Comparison of ENCODE assay signal across 8 cellular contexts in genomic region chr6:13709698-13710551, GRCh38. TPM values are rescaled to one million over a fixed set of nuclear protein-coding genes. Genes with fewer than 3 reads are reported as not detected.
DNase-seq lines count a peak whose midpoint lies in the region; ATAC-seq, FAIRE-seq and TF ChIP-seq lines count a peak whose summit lies in the region.

No MANE protein-coding gene starts in this region.

- no peak for ATAC-seq in effector memory CD8-positive, alpha-beta T cell (replicated peaks)
- no peak for ATAC-seq in GM18909 (IDR thresholded peaks at IDR 0.05; ENCODE audit: poor library complexity, unreplicated experiment)
- no peak for ATAC-seq in GM21619 (IDR thresholded peaks at IDR 0.05; ENCODE audit: unreplicated experiment)
- ATAC-seq in GM18867 (IDR thresholded peaks at IDR 0.05; ENCODE audit: unreplicated experiment): no peak

- peak; percentile 54 for FAIRE-seq in GM19239 (lab: Jason Lieb, UNC)

- no peaks in the 10 kb centered on the region for H3K9me3 Mint-ChIP-seq in effector memory CD8-positive, alpha-beta T cell
- H3K9me3 Mint-ChIP-seq in nephron: no peaks in the 10 kb centered on the region

- H3K4me1 ChIP-seq in SJCRH30: no peaks in the 10 kb centered on the region

- H3K4me3 Mint-ChIP-seq in effector memory CD8-positive, alpha-beta T cell: peak overlapping the region; percentile 79 to 86
- peak overlapping the region; percentile 93 to 100 (median 99) for H3K4me3 Mint-ChIP-seq in nephron

- DNase-seq in ACHN: peak; percentile 18
- no peak for DNase-seq in GM19239 (ENCODE audit: insufficient read length, low spot score)
- peak in 1 of 2 experiments; percentile 22 for DNase-seq in SJCRH30
- DNase-seq in effector memory CD8-positive, alpha-beta T cell: no peak

- H3K36me3 Mint-ChIP-seq in effector memory CD8-positive, alpha-beta T cell (ENCODE audit: insufficient read depth): peaks cover 22% of the 10 kb centered on the region
- peaks cover 4% of the 10 kb centered on the region for H3K36me3 Mint-ChIP-seq in nephron (ENCODE audit: low read depth)

- peaks cover 24 to 38% of the 10 kb centered on the region in 2 donors for H3K4me1 Mint-ChIP-seq in effector memory CD8-positive, alpha-beta T cell (ENCODE audit: low read depth in 2 of 2)
- peaks cover 32% of the 10 kb centered on the region for H3K4me1 Mint-ChIP-seq in nephron

- H3K27ac ChIP-seq in SJCRH30: no peak overlapping the region

- H3K27ac Mint-ChIP-seq in effector memory CD8-positive, alpha-beta T cell: peak overlapping the region; percentile 84 to 88
- peak overlapping the region; percentile 88 to 99 (median 97) for H3K27ac Mint-ChIP-seq in nephron

- peak overlapping the region; percentile 67 for H3K4me3 ChIP-seq in SJCRH30

- no peaks in the 10 kb centered on the region for H3K36me3 ChIP-seq in SJCRH30

- no peaks in the 10 kb centered on the region for H3K27me3 ChIP-seq in SJCRH30

- H3K27me3 Mint-ChIP-seq in effector memory CD8-positive, alpha-beta T cell: no peaks in the 10 kb centered on the region
- no peaks in the 10 kb centered on the region for H3K27me3 Mint-ChIP-seq in nephron (ENCODE audit: low read depth)

- no peaks in the 10 kb centered on the region for H3K9me3 ChIP-seq in SJCRH30 (replicated peaks)

- in situ Hi-C loops in ACHN (cut with HindIII; ENCODE audit: low pct_ligation_motif_present, low pct_unique_long_range_greater_than_20kb, low sequenced_read_pairs): no loop called here

- TF ChIP-seq CTCF in nephron (IDR thresholded peaks at IDR 0.05; ENCODE audit: unreplicated experiment in 3 of 3): no peak

RNA-seq across cellular contexts. Expression of gene RANBP9, which starts 1.7 kb away (rescaled TPM):
- total RNA-seq in SJCRH30 (2014; rRNA removed; shearing (Covaris generic)): 20.1 and 22.7 TPM in 2 replicates
